In the genomic region with DNA sequence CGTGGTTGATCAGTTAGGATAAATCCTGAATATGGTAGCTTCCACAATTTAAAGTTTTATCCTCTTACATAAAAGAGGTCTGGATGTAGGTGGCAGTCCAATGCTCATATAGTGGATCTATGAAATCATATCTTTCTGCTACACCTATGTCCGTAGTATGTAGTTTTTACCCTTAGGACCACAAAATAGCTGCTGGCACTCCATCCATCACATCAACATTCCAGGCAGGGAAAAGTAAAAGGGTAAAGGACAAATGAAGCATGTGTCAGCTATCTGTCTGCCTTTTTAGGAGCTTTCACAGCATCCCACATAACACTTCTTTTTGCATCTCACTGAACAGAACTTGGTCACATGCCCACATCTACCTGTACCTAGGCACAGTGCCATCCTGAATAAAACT, we compare ENCODE assay signal across 1 cellular context.
TF ChIP-seq lines count a peak whose summit lies in the region.

No MANE protein-coding gene starts in this region.

TF ChIP-seq in WTC11, 78 proteins besides CTCF, POLR2A, EP300 and RAD21 (continued from another document):
- TF ChIP-seq, protein P1, sequence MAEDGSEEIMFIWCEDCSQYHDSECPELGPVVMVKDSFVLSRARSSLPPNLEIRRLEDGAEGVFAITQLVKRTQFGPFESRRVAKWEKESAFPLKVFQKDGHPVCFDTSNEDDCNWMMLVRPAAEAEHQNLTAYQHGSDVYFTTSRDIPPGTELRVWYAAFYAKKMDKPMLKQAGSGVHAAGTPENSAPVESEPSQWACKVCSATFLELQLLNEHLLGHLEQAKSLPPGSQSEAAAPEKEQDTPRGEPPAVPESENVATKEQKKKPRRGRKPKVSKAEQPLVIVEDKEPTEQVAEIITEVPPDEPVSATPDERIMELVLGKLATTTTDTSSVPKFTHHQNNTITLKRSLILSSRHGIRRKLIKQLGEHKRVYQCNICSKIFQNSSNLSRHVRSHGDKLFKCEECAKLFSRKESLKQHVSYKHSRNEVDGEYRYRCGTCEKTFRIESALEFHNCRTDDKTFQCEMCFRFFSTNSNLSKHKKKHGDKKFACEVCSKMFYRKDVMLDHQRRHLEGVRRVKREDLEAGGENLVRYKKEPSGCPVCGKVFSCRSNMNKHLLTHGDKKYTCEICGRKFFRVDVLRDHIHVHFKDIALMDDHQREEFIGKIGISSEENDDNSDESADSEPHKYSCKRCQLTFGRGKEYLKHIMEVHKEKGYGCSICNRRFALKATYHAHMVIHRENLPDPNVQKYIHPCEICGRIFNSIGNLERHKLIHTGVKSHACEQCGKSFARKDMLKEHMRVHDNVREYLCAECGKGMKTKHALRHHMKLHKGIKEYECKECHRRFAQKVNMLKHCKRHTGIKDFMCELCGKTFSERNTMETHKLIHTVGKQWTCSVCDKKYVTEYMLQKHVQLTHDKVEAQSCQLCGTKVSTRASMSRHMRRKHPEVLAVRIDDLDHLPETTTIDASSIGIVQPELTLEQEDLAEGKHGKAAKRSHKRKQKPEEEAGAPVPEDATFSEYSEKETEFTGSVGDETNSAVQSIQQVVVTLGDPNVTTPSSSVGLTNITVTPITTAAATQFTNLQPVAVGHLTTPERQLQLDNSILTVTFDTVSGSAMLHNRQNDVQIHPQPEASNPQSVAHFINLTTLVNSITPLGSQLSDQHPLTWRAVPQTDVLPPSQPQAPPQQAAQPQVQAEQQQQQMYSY (CRISPR knock-in tag; IDR thresholded peaks at IDR 0.05) = no peak
- TF ChIP-seq GTF2I (CRISPR knock-in tag; conservative IDR thresholded peaks at IDR 0.05) (0 out of 2 replicates have a peak, but pooled peaks have one; percentile 24), ZNF423 (CRISPR knock-in tag; IDR thresholded peaks at IDR 0.05) (no peak), CREB1 (CRISPR knock-in tag; IDR thresholded peaks at IDR 0.05) (no peak), ZNF263 (CRISPR knock-in tag; IDR thresholded peaks at IDR 0.05; ENCODE audit: low read depth) (no peak)
- TF ChIP-seq, protein P2, sequence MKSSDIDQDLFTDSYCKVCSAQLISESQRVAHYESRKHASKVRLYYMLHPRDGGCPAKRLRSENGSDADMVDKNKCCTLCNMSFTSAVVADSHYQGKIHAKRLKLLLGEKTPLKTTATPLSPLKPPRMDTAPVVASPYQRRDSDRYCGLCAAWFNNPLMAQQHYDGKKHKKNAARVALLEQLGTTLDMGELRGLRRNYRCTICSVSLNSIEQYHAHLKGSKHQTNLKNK (CRISPR knock-in tag; IDR thresholded peaks at IDR 0.05) = no peak
